20 cellular contexts compared by ENCODE assay signal in genomic region chr3:29072626-29073025, GRCh38.
"Had no signal": no experiment of that assay in that cellular context is flagged by ENCODE, and none has a peak within 500 bp of the region (broad histone marks: within the 10 kb centered on the region; RNA-seq: fewer than 3 reads in every experiment).

No MANE protein-coding gene starts in this region.

- H3K36me3 ChIP-seq: ascending aorta, heart right ventricle, upper lobe of right lung had no signal

- H3K4me1 ChIP-seq: ascending aorta, foreskin keratinocyte, heart right ventricle, testis, upper lobe of right lung had no signal

- H3K27ac ChIP-seq: ascending aorta, foreskin keratinocyte, heart right ventricle, testis, upper lobe of right lung had no signal

- DNase-seq: activated CD4-positive, alpha-beta memory T cell treated with anti-CD3 and anti-CD28 coated beads, Interleukin-2, amount 10 ng/mL, durations not matched to agents 7 days and 5 days; activated CD4-positive, alpha-beta T cell treated with anti-CD3 and anti-CD28 coated beads for 1 hour; activated CD8-positive, alpha-beta memory T cell treated with anti-CD3 and anti-CD28 coated beads, Interleukin-2, amount 50 U/mL, for 4 hours; activated naive CD4-positive, alpha-beta T cell; activated T-cell treated with anti-CD3 and anti-CD28 coated beads, Interleukin-2, amount 50 U/mL, for 72 hours; central memory CD4-positive, alpha-beta T cell; effector memory CD4-positive, alpha-beta T cell; heart right ventricle; islet precursor cell; mucosa of descending colon; stimulated activated CD4-positive, alpha-beta T cell treated with anti-CD3 and anti-CD28 coated beads, Interleukin-4, amount 100 ng/mL, for 1 hour; stimulated activated CD8-positive, alpha-beta memory T cell treated with anti-CD3 and anti-CD28 coated beads, Interleukin-4, amount 100 ng/mL, for 48 hours; stimulated activated naive CD8-positive, alpha-beta T cell treated with anti-CD3 and anti-CD28 coated beads, Interleukin-15, Interleukin-2, amounts not matched to agents 100 U/mL and 50 U/mL, for 24 hours; SW 1271; testis; upper lobe of right lung had no signal

- H3K27me3 ChIP-seq: ascending aorta, foreskin keratinocyte, heart right ventricle, testis, upper lobe of right lung had no signal

- H3K27me3 Mint-ChIP-seq: activated CD4-positive, alpha-beta memory T cell treated with anti-CD3 and anti-CD28 coated beads, Interleukin-2, amount 10 ng/mL, durations not matched to agents 7 days and 5 days had no signal

- H3K4me1 Mint-ChIP-seq: activated CD4-positive, alpha-beta memory T cell treated with anti-CD3 and anti-CD28 coated beads, Interleukin-2, amount 10 ng/mL, durations not matched to agents 7 days and 5 days had no signal

- H3K4me3 Mint-ChIP-seq: activated CD4-positive, alpha-beta memory T cell treated with anti-CD3 and anti-CD28 coated beads, Interleukin-2, amount 10 ng/mL, durations not matched to agents 7 days and 5 days; activated T-cell treated with anti-CD3 and anti-CD28 coated beads, Interleukin-2, amount 50 U/mL, for 72 hours; T-helper 2 cell treated with Interferon-gamma antibody and Interleukin-4, amounts not matched to agents 5 μg/mL and 100 μg/mL, for 36 hours had no signal

- ATAC-seq: activated T-cell treated with anti-CD3 and anti-CD28 coated beads, Interleukin-2, amount 50 U/mL, for 72 hours; foreskin keratinocyte; heart right ventricle; left lobe of liver; mucosa of descending colon; stimulated activated naive CD8-positive, alpha-beta T cell treated with anti-CD3 and anti-CD28 coated beads, Interleukin-15, Interleukin-2, amounts not matched to agents 100 U/mL and 50 U/mL, for 24 hours; upper lobe of right lung had no signal

- H3K27ac Mint-ChIP-seq: activated CD4-positive, alpha-beta memory T cell treated with anti-CD3 and anti-CD28 coated beads, Interleukin-2, amount 10 ng/mL, durations not matched to agents 7 days and 5 days; activated T-cell treated with anti-CD3 and anti-CD28 coated beads, Interleukin-2, amount 50 U/mL, for 72 hours; T-helper 2 cell treated with Interferon-gamma antibody and Interleukin-4, amounts not matched to agents 5 μg/mL and 100 μg/mL, for 36 hours had no signal

- H3K4me3 ChIP-seq: ascending aorta, heart right ventricle, mucosa of descending colon, testis, upper lobe of right lung had no signal

- H3K9me3 ChIP-seq: ascending aorta, mucosa of descending colon, testis, upper lobe of right lung had no signal
